ENCODE assay signal across 13 cellular contexts in genomic region chr18:58861853-58862252, GRCh38. TPM values are rescaled to one million over a fixed set of nuclear protein-coding genes. Genes with fewer than 3 reads are reported as not detected.
DNase-seq lines count a peak whose midpoint lies in the region; ATAC-seq and TF ChIP-seq lines count a peak whose summit lies in the region.
"Had no signal": no experiment of that assay in that cellular context is flagged by ENCODE, and none has a peak within 500 bp of the region (broad histone marks: within the 10 kb centered on the region; RNA-seq: fewer than 3 reads in every experiment).

No MANE protein-coding gene starts in this region.

- no peak for TF ChIP-seq EP300 in tibial nerve (IDR thresholded peaks at IDR 0.05)

- H3K27me3 ChIP-seq in cardiac muscle cell, result no peaks in the 10 kb centered on the region
- H3K27me3 ChIP-seq in tibial nerve, result no peaks in the 10 kb centered on the region

- H3K4me3 ChIP-seq in cardiac muscle cell (no peak overlapping the region), tibial nerve (no peak overlapping the region)
- H3K4me3 ChIP-seq: mucosa of descending colon had no signal

- 49 to 50% methylated on average over 5 of the region's 5 CpGs for WGBS in tibial nerve, 2 donors

- peak overlapping the region; percentile 83 for H3K4me3 Mint-ChIP-seq in activated T-helper 17 cell treated with anti-CD3 and anti-CD28 coated beads, Interleukin-2, amount 50 U/mL, for 72 hours
- H3K4me3 Mint-ChIP-seq in mesothelial cell of epicardium, result peak overlapping the region; percentile 67

- intact Hi-C loops in left cardiac atrium (cut with DNase I), result loop anchor here (5.0 to 10.0 kb wide), 2 partner anchors 75 to 133 kb away; no protein-coding TSS in a partner anchor

- no peaks in the 10 kb centered on the region for H3K9me3 Mint-ChIP-seq in activated T-helper 17 cell treated with anti-CD3 and anti-CD28 coated beads, Interleukin-2, amount 50 U/mL, for 72 hours
- no peaks in the 10 kb centered on the region for H3K9me3 Mint-ChIP-seq in mesothelial cell of epicardium

- H3K36me3 ChIP-seq in cardiac muscle cell (no peaks in the 10 kb centered on the region), tibial nerve (no peaks in the 10 kb centered on the region)

- no peak for TF ChIP-seq POLR2A in tibial nerve (IDR thresholded peaks at IDR 0.05)

- H3K27me3 Mint-ChIP-seq in activated T-helper 17 cell treated with anti-CD3 and anti-CD28 coated beads, Interleukin-2, amount 50 U/mL, for 72 hours, result peaks cover 39% of the 10 kb centered on the region
- no peaks in the 10 kb centered on the region for H3K27me3 Mint-ChIP-seq in mesothelial cell of epicardium (ENCODE audit: low read depth)

- DNase-seq in cardiac muscle cell (ENCODE audit: low read depth in 1 of 2, low spot score in 1 of 2) (no peak), left cardiac atrium (no peak), mesothelial cell of epicardium (ENCODE audit: low spot score in 2 of 2, unreplicated experiment in 2 of 2) (no peak), tibial nerve (ENCODE audit: low spot score in 2 of 2) (no peak), epidermal melanocyte (ENCODE audit: insufficient read length, low spot score) (no peak)
- DNase-seq: foreskin melanocyte; GDM1; mucosa of descending colon; stimulated activated CD4-positive, alpha-beta T cell treated with anti-CD3 and anti-CD28 coated beads, Interleukin-12 subunit alpha, Interleukin-12 subunit beta, amount 100 ng/mL, for 4 hours had no signal

- H3K4me1 Mint-ChIP-seq in activated T-helper 17 cell treated with anti-CD3 and anti-CD28 coated beads, Interleukin-2, amount 50 U/mL, for 72 hours, result no peaks in the 10 kb centered on the region
- H3K4me1 Mint-ChIP-seq in mesothelial cell of epicardium, result peaks cover 74% of the 10 kb centered on the region

- peaks cover 59% of the 10 kb centered on the region for H3K4me1 ChIP-seq in cardiac muscle cell (ENCODE audit: low read depth)
- peaks cover 4 to 82% (median 43%) of the 10 kb centered on the region in 4 donors for H3K4me1 ChIP-seq in tibial nerve

- ATAC-seq in left cardiac atrium, result no peak
- ATAC-seq in activated T-helper 17 cell treated with anti-CD3 and anti-CD28 coated beads, Interleukin-2, amount 50 U/mL, for 72 hours (replicated peaks), result no peak
- ATAC-seq in HG03108 (IDR thresholded peaks at IDR 0.05; ENCODE audit: unreplicated experiment), result no peak
- ATAC-seq in HG03432 (IDR thresholded peaks at IDR 0.05; ENCODE audit: unreplicated experiment), result no peak
- ATAC-seq: activated CD4-positive, CD25-positive, alpha-beta regulatory T cell treated with anti-CD3 and anti-CD28 coated beads, Interleukin-2, amount 50 U/mL, for 24 hours; mucosa of descending colon had no signal

- H3K9me3 ChIP-seq in cardiac muscle cell (ENCODE audit: low read depth) (no peaks in the 10 kb centered on the region), tibial nerve (no peaks in the 10 kb centered on the region)
- H3K9me3 ChIP-seq: mucosa of descending colon had no signal

- H3K27ac Mint-ChIP-seq in activated T-helper 17 cell treated with anti-CD3 and anti-CD28 coated beads, Interleukin-2, amount 50 U/mL, for 72 hours, result no peak overlapping the region
- peak overlapping the region; percentile 99 for H3K27ac Mint-ChIP-seq in mesothelial cell of epicardium

- H3K27ac ChIP-seq in cardiac muscle cell (peak overlapping the region; percentile 100), tibial nerve (peak overlapping the region; percentile 93 to 98 (median 96))

- H3K36me3 Mint-ChIP-seq in activated T-helper 17 cell treated with anti-CD3 and anti-CD28 coated beads, Interleukin-2, amount 50 U/mL, for 72 hours (ENCODE audit: low read depth), result peaks cover 7% of the 10 kb centered on the region
- no peaks in the 10 kb centered on the region for H3K36me3 Mint-ChIP-seq in mesothelial cell of epicardium

- no peak for TF ChIP-seq CTCF in cardiac muscle cell (IDR thresholded peaks at IDR 0.05; ENCODE audit: low read depth, low read length)
- no peak for TF ChIP-seq CTCF in mesothelial cell of epicardium (IDR thresholded peaks at IDR 0.05; ENCODE audit: unreplicated experiment)
- no peak for TF ChIP-seq CTCF in tibial nerve (IDR thresholded peaks at IDR 0.05)

RNA-seq across cellular contexts. Expression of gene ZNF532, which starts 2.8 kb away (rescaled TPM):
- total RNA-seq in cardiac muscle cell (66.5 and 108 TPM in 2 replicates), left cardiac atrium (10 to 100 TPM; 56.8 to 57.9 TPM), mesothelial cell of epicardium (178 to 188 TPM (median 182 TPM) in 3 replicates), tibial nerve (100 to 1,000 TPM in 3 of 4 donors, 10 to 100 TPM in 1; 98.7 to 125 (median 113) TPM)
- 28.2 and 42.0 TPM in 2 replicates for polyA plus RNA-seq in cardiac muscle cell
- 10 to 100 TPM in 1 of 2 donors, 1 to 10 TPM in 1; 8.6 to 11.8 TPM for total RNA-seq in activated T-helper 17 cell treated with anti-CD3 and anti-CD28 coated beads, Interleukin-2, amount 50 U/mL, for 72 hours
